Comparison of ENCODE assay signal across 13 cellular contexts in the genomic region with DNA sequence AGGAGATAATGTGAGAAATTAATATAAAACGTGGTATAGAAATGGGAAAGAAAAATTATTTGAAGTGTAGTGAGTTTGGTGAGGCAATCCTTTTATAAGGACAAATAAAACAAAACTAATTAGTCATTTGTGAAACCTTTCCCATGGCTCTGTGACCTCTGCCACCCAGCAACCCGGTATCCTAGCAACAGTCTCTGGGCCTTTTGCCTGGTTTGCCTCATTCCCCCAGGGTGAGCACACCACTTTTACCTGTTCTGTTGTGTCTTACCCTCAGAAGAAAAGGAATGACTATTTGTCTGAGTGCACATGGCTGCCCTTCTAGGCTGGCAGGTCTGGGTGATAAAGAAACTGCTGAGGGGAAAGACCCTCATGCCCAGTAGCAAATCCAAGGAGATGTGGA. TPM values are rescaled to one million over a fixed set of nuclear protein-coding genes. Genes with fewer than 3 reads are reported as not detected.
DNase-seq lines count a peak whose midpoint lies in the region; ATAC-seq and TF ChIP-seq lines count a peak whose summit lies in the region.
"Had no signal": no experiment of that assay in that cellular context is flagged by ENCODE, and none has a peak within 500 bp of the region (broad histone marks: within the 10 kb centered on the region; RNA-seq: fewer than 3 reads in every experiment).

No MANE protein-coding gene starts in this region.

- no peaks in the 10 kb centered on the region for H3K36me3 ChIP-seq in right lobe of liver
- no peaks in the 10 kb centered on the region for H3K36me3 ChIP-seq in CD8-positive, alpha-beta T cell (ENCODE audit: insufficient read depth, low read length)
- no peaks in the 10 kb centered on the region for H3K36me3 ChIP-seq in tibial nerve
- H3K36me3 ChIP-seq: colonic mucosa, sigmoid colon had no signal

- H3K36me3 Mint-ChIP-seq in CD8-positive, alpha-beta T cell, result no peaks in the 10 kb centered on the region

- peak; percentile 15 for DNase-seq in COLO668 (lab: John Stamatoyannopoulos, UW; ENCODE audit: unreplicated experiment)
- peak; percentile 23 for DNase-seq in HT1080 (ENCODE audit: low read depth)
- peak; percentile 38 to 49 for DNase-seq in T47D (ENCODE audit: low read depth in 1 of 2, low spot score in 1 of 2)
- DNase-seq in right lobe of liver, result peak; percentile 74 to 82 (median 74)
- DNase-seq in CD8-positive, alpha-beta T cell, result no peak
- no peak for DNase-seq in tibial nerve (ENCODE audit: low spot score in 2 of 2)
- DNase-seq in GM19238 (ENCODE audit: insufficient read length, low spot score), result no peak
- DNase-seq: activated CD8-positive, alpha-beta memory T cell treated with anti-CD3 and anti-CD28 coated beads, Interleukin-2, amount 50 U/mL, for 48 hours; colonic mucosa; sigmoid colon; stimulated activated CD8-positive, alpha-beta memory T cell treated with anti-CD3 and anti-CD28 coated beads, Interleukin-4, amount 100 ng/mL, for 48 hours; SW 1271 had no signal

- WGBS in right lobe of liver (ENCODE audit: insufficient coverage, low coverage, low lambda C conversion rate, missing lambda C conversion rate), result 41% methylated on average over 2 of the region's 2 CpGs
- 65 to 72% methylated on average over 2 of the region's 2 CpGs for WGBS in tibial nerve, 2 donors

- H3K27ac Mint-ChIP-seq in CD8-positive, alpha-beta T cell, result no peak overlapping the region

- TF ChIP-seq POLR2A in right lobe of liver (IDR thresholded peaks at IDR 0.05) (no peak), tibial nerve (IDR thresholded peaks at IDR 0.05) (no peak)

- H3K4me3 Mint-ChIP-seq in CD8-positive, alpha-beta T cell, result no peak overlapping the region

- no peaks in the 10 kb centered on the region for H3K4me1 Mint-ChIP-seq in CD8-positive, alpha-beta T cell (ENCODE audit: low read depth)

- H3K4me1 ChIP-seq in right lobe of liver, result no peaks in the 10 kb centered on the region
- no peaks in the 10 kb centered on the region for H3K4me1 ChIP-seq in CD8-positive, alpha-beta T cell (ENCODE audit: insufficient read depth, low read length)
- H3K4me1 ChIP-seq in tibial nerve, result no peaks in the 10 kb centered on the region
- H3K4me1 ChIP-seq: colonic mucosa, sigmoid colon had no signal

- CTCF ChIA-PET in CD8-positive, alpha-beta T cell (lab: Charles Lee), result no interaction called here

- POLR2A ChIA-PET in CD8-positive, alpha-beta T cell (lab: Charles Lee), result interaction anchor here (0.6 kb wide), 1 partner anchor 280 kb away, joined by 4 read pairs; no protein-coding TSS in a partner anchor

- no peak for TF ChIP-seq EP300 in tibial nerve (IDR thresholded peaks at IDR 0.05)

- in situ Hi-C loops in T47D (cut with HindIII; ENCODE audit: low pct_unique_long_range_greater_than_20kb, low sequenced_read_pairs), result no loop called here

- TF ChIP-seq CTCF in right lobe of liver (IDR thresholded peaks at IDR 0.05) (no peak), tibial nerve (IDR thresholded peaks at IDR 0.05) (no peak)
- TF ChIP-seq CTCF in CD8-positive, alpha-beta T cell (IDR thresholded peaks at IDR 0.05), result no peak

- ATAC-seq in right lobe of liver (peak; percentile 74 to 100 (median 84)), HG02885 (IDR thresholded peaks at IDR 0.05; ENCODE audit: poor library complexity, unreplicated experiment) (no peak)
- ATAC-seq in CD8-positive, alpha-beta T cell, result no peak

- H3K27ac ChIP-seq in right lobe of liver (no peak overlapping the region), tibial nerve (no peak overlapping the region)
- H3K27ac ChIP-seq in CD8-positive, alpha-beta T cell (ENCODE audit: low read depth, low read length), result no peak overlapping the region
- H3K27ac ChIP-seq: colonic mucosa, sigmoid colon had no signal

- intact Hi-C loops in right lobe of liver (cut with DNase I), result no loop called here
- intact Hi-C loops in CD8-positive, alpha-beta T cell (cut with DNase I, micrococcal nuclease), result no loop called here

- H3K27me3 ChIP-seq in right lobe of liver (no peaks in the 10 kb centered on the region), tibial nerve (no peaks in the 10 kb centered on the region)
- no peaks in the 10 kb centered on the region for H3K27me3 ChIP-seq in CD8-positive, alpha-beta T cell (ENCODE audit: insufficient read depth, low read length)
- H3K27me3 ChIP-seq: colonic mucosa, sigmoid colon had no signal

- H3K9me3 ChIP-seq in right lobe of liver (no peaks in the 10 kb centered on the region), tibial nerve (peaks cover 0 to 5% (median 0%) of the 10 kb centered on the region in 4 donors)
- no peaks in the 10 kb centered on the region for H3K9me3 ChIP-seq in CD8-positive, alpha-beta T cell (ENCODE audit: low read length)
- H3K9me3 ChIP-seq: colonic mucosa, sigmoid colon had no signal

- peaks cover 2% of the 10 kb centered on the region for H3K27me3 Mint-ChIP-seq in CD8-positive, alpha-beta T cell (ENCODE audit: low read depth)

- H3K9me3 Mint-ChIP-seq in CD8-positive, alpha-beta T cell, result no peaks in the 10 kb centered on the region

- H3K4me3 ChIP-seq in right lobe of liver (no peak overlapping the region), tibial nerve (no peak overlapping the region)
- H3K4me3 ChIP-seq in CD8-positive, alpha-beta T cell (ENCODE audit: low read depth, low read length), result no peak overlapping the region
- H3K4me3 ChIP-seq: colonic mucosa, sigmoid colon had no signal

RNA-seq across cellular contexts. Expression of gene OVAAL, which starts 21.5 kb away (rescaled TPM):
- 2.4 and 2.7 TPM in 2 replicates for total RNA-seq in HT1080 (2014; rRNA removed; shearing (Covaris generic))
- polyA plus RNA-seq in HT1080 (2015; cell fraction: cytosol; rRNA removed), result 0.36 and 0.99 TPM in 2 replicates
- 0.14 and 0.47 TPM in 2 replicates for polyA plus RNA-seq in HT1080 (2015; cell fraction: nucleus; rRNA removed)
- total RNA-seq in right lobe of liver, result not detected
- not detected for total RNA-seq in CD8-positive, alpha-beta T cell
- total RNA-seq in tibial nerve, result not detected
- total RNA-seq: colonic mucosa, sigmoid colon had no signal
- polyA plus RNA-seq: sigmoid colon had no signal

RNA-seq across cellular contexts. Expression of gene XPR1, which starts 51.6 kb away (rescaled TPM):
- total RNA-seq in HT1080 (2014; rRNA removed; shearing (Covaris generic)), result 17.7 and 19.3 TPM in 2 replicates
- polyA plus RNA-seq in HT1080 (2015; cell fraction: cytosol; rRNA removed), result 16.5 and 18.4 TPM in 2 replicates
- 17.9 and 20.6 TPM in 2 replicates for polyA plus RNA-seq in HT1080 (2015; cell fraction: nucleus; rRNA removed)
- 10 to 100 TPM in 1 of 6 experiments, 1 to 10 TPM in 5; 5.9 to 10.0 (median 9.0) TPM for total RNA-seq in right lobe of liver
- 10 to 100 TPM; 11.6 to 12.3 TPM for total RNA-seq in CD8-positive, alpha-beta T cell
- total RNA-seq in tibial nerve, result 10 to 100 TPM; 16.8 to 25.3 (median 18.8) TPM

Comparison
In these comparisons a context has a peak if more than half of its experiments do, and no peak if none do; other contexts are left out.
1. DNase-seq: peak in COLO668 (single experiment), HT1080 (single experiment), T47D (2 of 2) and right lobe of liver (3 of 3); none in CD8-positive, alpha-beta T cell (0 of 7), tibial nerve (0 of 2) and GM19238 (single experiment).
2. ATAC-seq: peak in right lobe of liver (4 of 4); none in HG02885 (single experiment) and CD8-positive, alpha-beta T cell (single experiment).